In the genomic region with DNA sequence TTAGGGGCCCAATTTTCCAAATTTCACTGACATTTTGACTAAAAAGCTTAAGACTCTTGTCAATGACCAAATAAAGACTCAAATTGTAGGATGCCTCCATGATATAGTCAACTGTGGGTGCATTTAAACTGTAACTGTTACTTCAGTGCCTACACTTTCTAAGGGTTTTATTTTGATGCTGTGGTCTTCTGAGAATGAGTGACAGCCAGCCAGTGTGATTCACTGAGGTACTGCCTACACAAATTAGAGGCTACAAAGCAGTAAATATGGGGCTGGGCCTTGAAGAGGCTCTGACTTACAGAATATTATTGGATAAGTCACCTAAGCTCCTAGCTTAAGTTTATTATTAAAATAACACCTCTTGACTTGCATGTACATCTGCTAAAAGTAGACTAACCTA, we compare ENCODE assay signal across 28 cellular contexts.
"Had no signal": no experiment of that assay in that cellular context is flagged by ENCODE, and none has a peak within 500 bp of the region (broad histone marks: within the 10 kb centered on the region; RNA-seq: fewer than 3 reads in every experiment).

No MANE protein-coding gene starts in this region.

- H3K4me1 ChIP-seq: gastrocnemius medialis, left ventricle myocardium inferior, right lobe of liver, upper lobe of left lung had no signal

- H3K27ac Mint-ChIP-seq: activated CD8-positive, alpha-beta T cell treated with anti-CD3 and anti-CD28 coated beads for 36 hours; activated naive CD8-positive, alpha-beta T cell treated with anti-CD3 and anti-CD28 coated beads, Interleukin-2, amount 10 ng/mL, durations not matched to agents 7 days and 5 days; effector memory CD8-positive, alpha-beta T cell; natural killer cell treated with Interleukin-12 subunit alpha and Interleukin-12 subunit beta and Interleukin-15 and Interleukin-18, amount 100 ng/mL, for 72 hours; WTC11 had no signal

- H3K9me3 ChIP-seq: gastrocnemius medialis, neutrophil, right lobe of liver, thyroid gland, upper lobe of left lung, vagina had no signal

- H3K4me3 Mint-ChIP-seq: activated CD8-positive, alpha-beta T cell treated with anti-CD3 and anti-CD28 coated beads for 36 hours; activated naive CD8-positive, alpha-beta T cell treated with anti-CD3 and anti-CD28 coated beads, Interleukin-2, amount 10 ng/mL, durations not matched to agents 7 days and 5 days; effector memory CD8-positive, alpha-beta T cell; natural killer cell treated with Interleukin-12 subunit alpha and Interleukin-12 subunit beta and Interleukin-15 and Interleukin-18, amount 100 ng/mL, for 72 hours; WTC11 had no signal

- H3K36me3 ChIP-seq: neutrophil, right lobe of liver, thyroid gland, vagina had no signal

- H3K27me3 ChIP-seq: gastrocnemius medialis, hepatocyte, neutrophil, right lobe of liver, stomach, thyroid gland, upper lobe of left lung, vagina had no signal

- H3K36me3 Mint-ChIP-seq: activated naive CD8-positive, alpha-beta T cell treated with anti-CD3 and anti-CD28 coated beads, Interleukin-2, amount 10 ng/mL, durations not matched to agents 7 days and 5 days; natural killer cell treated with Interleukin-12 subunit alpha and Interleukin-12 subunit beta and Interleukin-15 and Interleukin-18, amount 100 ng/mL, for 72 hours had no signal

- ATAC-seq: activated CD8-positive, alpha-beta T cell treated with anti-CD3 and anti-CD28 coated beads for 36 hours; effector memory CD8-positive, alpha-beta T cell; gastrocnemius medialis; mucosa of descending colon; natural killer cell treated with Interleukin-12 subunit alpha and Interleukin-12 subunit beta and Interleukin-15 and Interleukin-18, amount 100 ng/mL, for 72 hours; right lobe of liver; WTC11 had no signal

- DNase-seq: activated CD4-positive, alpha-beta T cell treated with anti-CD3 and anti-CD28 coated beads for 1 hour; activated CD4-positive, alpha-beta T cell treated with anti-CD3 and anti-CD28 coated beads, Interleukin-2, amount 50 U/mL, for 1 hour; activated CD8-positive, alpha-beta T cell treated with anti-CD3 and anti-CD28 coated beads for 36 hours; activated effector memory CD4-positive, alpha-beta T cell treated with Interleukin-2 at 50 U/mL for 16 hours; activated naive CD4-positive, alpha-beta T cell treated with Interleukin-2 at 50 U/mL for 16 hours; activated naive CD8-positive, alpha-beta T cell treated with anti-CD3 and anti-CD28 coated beads, Interleukin-2, amount 10 ng/mL, durations not matched to agents 7 days and 5 days; activated T-cell treated with anti-CD3 and anti-CD28 coated beads, Interleukin-2, amount 50 U/mL, for 48 hours; amniotic stem cell; caudate nucleus; cortex of kidney; effector memory CD8-positive, alpha-beta T cell; erythroblast; gastrocnemius medialis; islet precursor cell; left ventricle myocardium inferior; mucosa of descending colon; right lobe of liver; stimulated activated CD4-positive, alpha-beta T cell treated with anti-CD3 and anti-CD28 coated beads, Interleukin-2, amount 100 ng/mL, for 48 hours; stomach; T-helper 2 cell; thyroid gland; upper lobe of left lung had no signal

- H3K4me3 ChIP-seq: gastrocnemius medialis, hepatocyte, left ventricle myocardium inferior, lung, mucosa of descending colon, right lobe of liver, stomach, thyroid gland, upper lobe of left lung, vagina had no signal

- H3K27me3 Mint-ChIP-seq: activated CD8-positive, alpha-beta T cell treated with anti-CD3 and anti-CD28 coated beads for 36 hours; activated naive CD8-positive, alpha-beta T cell treated with anti-CD3 and anti-CD28 coated beads, Interleukin-2, amount 10 ng/mL, durations not matched to agents 7 days and 5 days; effector memory CD8-positive, alpha-beta T cell; natural killer cell treated with Interleukin-12 subunit alpha and Interleukin-12 subunit beta and Interleukin-15 and Interleukin-18, amount 100 ng/mL, for 72 hours had no signal

- H3K9me3 Mint-ChIP-seq: effector memory CD8-positive, alpha-beta T cell; natural killer cell treated with Interleukin-12 subunit alpha and Interleukin-12 subunit beta and Interleukin-15 and Interleukin-18, amount 100 ng/mL, for 72 hours had no signal

- H3K27ac ChIP-seq: gastrocnemius medialis, hepatocyte, left ventricle myocardium inferior, neutrophil, right lobe of liver, stomach, thyroid gland, upper lobe of left lung, vagina had no signal
